16 cellular contexts compared by ENCODE assay signal in genomic region chr6:158565482-158566040, GRCh38. TPM values are rescaled to one million over a fixed set of nuclear protein-coding genes. Genes with fewer than 3 reads are reported as not detected.
A peak's percentile ranks its signal among the peaks of the same experiment; 100 is the strongest.
DNase-seq lines count a peak whose midpoint lies in the region; ATAC-seq, FAIRE-seq and TF ChIP-seq lines count a peak whose summit lies in the region.
"Had no signal": no experiment of that assay in that cellular context is flagged by ENCODE, and none has a peak within 500 bp of the region (broad histone marks: within the 10 kb centered on the region; RNA-seq: fewer than 3 reads in every experiment).

No MANE protein-coding gene starts in this region.

- no peaks in the 10 kb centered on the region for H3K9me3 ChIP-seq in CD4-positive, alpha-beta T cell (ENCODE audit: control insufficient read depth, low read length)
- no peaks in the 10 kb centered on the region for H3K9me3 ChIP-seq in K562 (replicated peaks; ENCODE audit: control insufficient read depth, insufficient read depth, low read depth, low read length)
- H3K9me3 ChIP-seq: HAP-1 had no signal

- peaks cover 30 to 46% of the 10 kb centered on the region in 2 experiments for H3K4me1 ChIP-seq in K562 (replicated peaks in 1 of 2; ENCODE audit: control insufficient read depth in 2 of 2, insufficient read depth in 2 of 2, low read length in 2 of 2)

- no peaks in the 10 kb centered on the region for H3K27me3 ChIP-seq in CD4-positive, alpha-beta T cell (ENCODE audit: control insufficient read depth, insufficient read depth, low read length)
- no peaks in the 10 kb centered on the region for H3K27me3 ChIP-seq in K562 (ENCODE audit: control insufficient read depth in 2 of 2, insufficient read depth in 2 of 2, low read length in 2 of 2)
- H3K27me3 ChIP-seq: cardiac muscle cell had no signal

- H3K9ac ChIP-seq in K562 (ENCODE audit: insufficient read depth in 1 of 2, low read depth in 2 of 2, low read length in 2 of 2), result peak overlapping the region in 1 of 2 experiments; percentile 61; a peak in 1 of 4 replicates

- TF ChIP-seq POLR2A in K562 (conservative IDR thresholded peaks at IDR 0.05), result no peak

- no TSS peak for BruUV-seq in K562 (replicated peaks; lab: Mats Ljungman, UMichigan)

- no peak for TF ChIP-seq CTCF in CD4-positive, alpha-beta T cell (IDR thresholded peaks at IDR 0.05)
- TF ChIP-seq CTCF in GM12873 (IDR thresholded peaks at IDR 0.05; ENCODE audit: insufficient read depth, low read depth, low read length, missing control alignments) (peak; percentile 12), K562 (IDR thresholded peaks at IDR 0.05 in 2 of 3, conservative IDR thresholded peaks at IDR 0.05 in 1 of 3; ENCODE audit: insufficient read depth in 2 of 3, low read depth in 1 of 3, low read length in 3 of 3) (peak; percentile 24 to 44 (median 40); a peak in 4 of 6 replicates)

- no peak for TF ChIP-seq RAD21 in K562 (CRISPR knock-in tag; conservative IDR thresholded peaks at IDR 0.05 in 1 of 2, IDR thresholded peaks at IDR 0.05 in 1 of 2)

- H3K4me1 Mint-ChIP-seq in CD4-positive, alpha-beta T cell (ENCODE audit: low read depth), result peaks cover 90% of the 10 kb centered on the region
- H3K4me1 Mint-ChIP-seq in memory B cell, result peaks cover 43% of the 10 kb centered on the region

- no peak overlapping the region for H3K4me2 ChIP-seq in K562 (ENCODE audit: insufficient read depth, low read length)
- H3K4me2 ChIP-seq: smooth muscle cell had no signal

- peak overlapping the region; percentile 74 for H3K4me3 Mint-ChIP-seq in CD4-positive, alpha-beta T cell
- no peak overlapping the region for H3K4me3 Mint-ChIP-seq in memory B cell

- H3K27ac Mint-ChIP-seq in CD4-positive, alpha-beta T cell, result peak overlapping the region; percentile 50
- H3K27ac Mint-ChIP-seq in memory B cell, result peak overlapping the region; percentile 62

- no peak for ATAC-seq in CD4-positive, alpha-beta T cell (ENCODE audit: poor library complexity)
- ATAC-seq in K562, result no peak
- ATAC-seq in memory B cell (ENCODE audit: low read depth), result no peak
- ATAC-seq in HG03196 (IDR thresholded peaks at IDR 0.05; ENCODE audit: unreplicated experiment), result no peak
- ATAC-seq in HG03565 (IDR thresholded peaks at IDR 0.05; ENCODE audit: unreplicated experiment), result no peak

- CTCF ChIA-PET in CD4-positive, alpha-beta T cell (lab: Charles Lee), result no interaction called here
- CTCF ChIA-PET in K562 (lab: Yijun Ruan, JAX; ENCODE audit: low intra/inter-chr PET ratio), result no interaction called here

- intact Hi-C loops in CD4-positive, alpha-beta T cell (cut with DNase I, micrococcal nuclease), result loop anchor here in 1 of 2 experiments (10.0 kb wide), 1 partner anchor 89 kb away; the partner anchor contains the start of gene SYTL3
- intact Hi-C loops in K562 (cut with micrococcal nuclease), result no loop called here

- no peak for TF ChIP-seq EP300 in K562 (IDR thresholded peaks at IDR 0.05; ENCODE audit: low read length)

- no peak for FAIRE-seq in K562 (lab: Jason Lieb, UNC)
- FAIRE-seq: G401.6 had no signal

- peaks cover 54% of the 10 kb centered on the region for H4K20me1 ChIP-seq in K562 (replicated peaks; ENCODE audit: control insufficient read depth, insufficient read depth, low read length)

- 86% methylated on average over 14 of the region's 14 CpGs for WGBS in K562 (ENCODE audit: insufficient coverage, low coverage, missing lambda C conversion rate)

- no peak overlapping the region for H3K27ac ChIP-seq in CD4-positive, alpha-beta T cell (ENCODE audit: low read depth, low read length)
- H3K27ac ChIP-seq in K562 (ENCODE audit: extremely low read depth, low read depth, low read length), result no peak overlapping the region
- H3K27ac ChIP-seq: cardiac muscle cell had no signal

- H3K36me3 ChIP-seq in K562 (ENCODE audit: control insufficient read depth, insufficient read depth, low read length), result peaks cover 32% of the 10 kb centered on the region; the same call in 2 of the 3 replicates
- H3K36me3 ChIP-seq: cardiac muscle cell, HAP-1 had no signal

- no peaks in the 10 kb centered on the region for H3K9me3 Mint-ChIP-seq in CD4-positive, alpha-beta T cell
- H3K9me3 Mint-ChIP-seq in memory B cell, result no peaks in the 10 kb centered on the region

- H3K79me2 ChIP-seq in K562 (ENCODE audit: control insufficient read depth, insufficient read depth, low read length), result peaks cover 96% of the 10 kb centered on the region

- in situ Hi-C loops in K562 (cut with MboI), result no loop called here

- H3K27me3 Mint-ChIP-seq in CD4-positive, alpha-beta T cell, result no peaks in the 10 kb centered on the region
- H3K27me3 Mint-ChIP-seq in memory B cell, result no peaks in the 10 kb centered on the region

- DNase-seq in CD4-positive, alpha-beta T cell, result no peak
- DNase-seq in K562 (ENCODE audit: extremely low read depth in 1 of 4, low spot score in 3 of 4) (no peak), memory B cell (ENCODE audit: low spot score in 2 of 2) (no peak), islet precursor cell (no peak)
- DNase-seq: hippocampal formation, NCI-H1048, nucleus accumbens, substantia nigra had no signal

- H3K9me1 ChIP-seq in K562 (ENCODE audit: control insufficient read depth, insufficient read depth, low read length), result peaks cover 12% of the 10 kb centered on the region

- no peak overlapping the region for H2AFZ ChIP-seq in K562 (ENCODE audit: low read depth, low read length)

- peaks cover 12% of the 10 kb centered on the region for H3K36me3 Mint-ChIP-seq in CD4-positive, alpha-beta T cell (ENCODE audit: low read depth)
- H3K36me3 Mint-ChIP-seq in memory B cell, result peaks cover 8% of the 10 kb centered on the region

- no peak overlapping the region for H3K4me3 ChIP-seq in K562
- H3K4me3 ChIP-seq: cardiac muscle cell, HAP-1, lung, smooth muscle cell had no signal

- POLR2A ChIA-PET in CD4-positive, alpha-beta T cell (lab: Charles Lee), result no interaction called here
- POLR2A ChIA-PET in K562 (lab: Yijun Ruan, JAX), result interaction anchor here (3.2 kb wide), 1 partner anchor 12 kb away, joined by 11 read pairs; no protein-coding TSS in a partner anchor

TF ChIP-seq in K562, 482 proteins besides CTCF, POLR2A, EP300 and RAD21:
- TF ChIP-seq FOXK2 (conservative IDR thresholded peaks at IDR 0.05 in 1 of 2, IDR thresholded peaks at IDR 0.05 in 1 of 2; ENCODE audit: low read depth in 2 of 2) (no peak), ZBTB1 (CRISPR knock-in tag; IDR thresholded peaks at IDR 0.05; ENCODE audit: borderline replicate concordance, low read depth) (no peak), POLR2G (IDR thresholded peaks at IDR 0.05; ENCODE audit: low read depth, low read length) (0 out of 2 replicates have a peak, but pooled peaks have one; percentile 43), ZNF696 (CRISPR knock-in tag; conservative IDR thresholded peaks at IDR 0.05) (no peak), STAT5B (CRISPR knock-in tag; IDR thresholded peaks at IDR 0.05) (no peak), HIVEP1 (CRISPR knock-in tag; IDR thresholded peaks at IDR 0.05) (no peak)
- TF ChIP-seq, protein P1, sequence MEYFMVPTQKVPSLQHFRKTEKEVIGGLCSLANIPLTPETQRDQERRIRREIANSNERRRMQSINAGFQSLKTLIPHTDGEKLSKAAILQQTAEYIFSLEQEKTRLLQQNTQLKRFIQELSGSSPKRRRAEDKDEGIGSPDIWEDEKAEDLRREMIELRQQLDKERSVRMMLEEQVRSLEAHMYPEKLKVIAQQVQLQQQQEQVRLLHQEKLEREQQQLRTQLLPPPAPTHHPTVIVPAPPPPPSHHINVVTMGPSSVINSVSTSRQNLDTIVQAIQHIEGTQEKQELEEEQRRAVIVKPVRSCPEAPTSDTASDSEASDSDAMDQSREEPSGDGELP (CRISPR knock-in tag; IDR thresholded peaks at IDR 0.05; ENCODE audit: borderline replicate concordance), result no peak
- TF ChIP-seq, protein P2, sequence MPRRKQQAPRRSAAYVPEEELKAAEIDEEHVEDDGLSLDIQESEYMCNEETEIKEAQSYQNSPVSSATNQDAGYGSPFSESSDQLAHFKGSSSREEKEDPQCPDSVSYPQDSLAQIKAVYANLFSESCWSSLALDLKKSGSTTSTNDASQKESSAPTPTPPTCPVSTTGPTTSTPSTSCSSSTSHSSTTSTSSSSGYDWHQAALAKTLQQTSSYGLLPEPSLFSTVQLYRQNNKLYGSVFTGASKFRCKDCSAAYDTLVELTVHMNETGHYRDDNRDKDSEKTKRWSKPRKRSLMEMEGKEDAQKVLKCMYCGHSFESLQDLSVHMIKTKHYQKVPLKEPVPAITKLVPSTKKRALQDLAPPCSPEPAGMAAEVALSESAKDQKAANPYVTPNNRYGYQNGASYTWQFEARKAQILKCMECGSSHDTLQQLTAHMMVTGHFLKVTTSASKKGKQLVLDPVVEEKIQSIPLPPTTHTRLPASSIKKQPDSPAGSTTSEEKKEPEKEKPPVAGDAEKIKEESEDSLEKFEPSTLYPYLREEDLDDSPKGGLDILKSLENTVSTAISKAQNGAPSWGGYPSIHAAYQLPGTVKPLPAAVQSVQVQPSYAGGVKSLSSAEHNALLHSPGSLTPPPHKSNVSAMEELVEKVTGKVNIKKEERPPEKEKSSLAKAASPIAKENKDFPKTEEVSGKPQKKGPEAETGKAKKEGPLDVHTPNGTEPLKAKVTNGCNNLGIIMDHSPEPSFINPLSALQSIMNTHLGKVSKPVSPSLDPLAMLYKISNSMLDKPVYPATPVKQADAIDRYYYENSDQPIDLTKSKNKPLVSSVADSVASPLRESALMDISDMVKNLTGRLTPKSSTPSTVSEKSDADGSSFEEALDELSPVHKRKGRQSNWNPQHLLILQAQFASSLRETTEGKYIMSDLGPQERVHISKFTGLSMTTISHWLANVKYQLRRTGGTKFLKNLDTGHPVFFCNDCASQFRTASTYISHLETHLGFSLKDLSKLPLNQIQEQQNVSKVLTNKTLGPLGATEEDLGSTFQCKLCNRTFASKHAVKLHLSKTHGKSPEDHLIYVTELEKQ (CRISPR knock-in tag; IDR thresholded peaks at IDR 0.05), result no peak

RNA-seq across cellular contexts. Expression of gene TMEM181, which starts 5.7 kb away (rescaled TPM):
- 10 to 100 TPM; 10.2 to 10.9 TPM for total RNA-seq in CD4-positive, alpha-beta T cell
- total RNA-seq in K562 (2011; cell fraction: chromatin; rRNA removed; ENCODE audit: low replicate concordance), result 36.6 and 77.1 TPM in 2 replicates
- total RNA-seq in K562 (2011; cell fraction: nucleolus; rRNA removed), result 21.0 and 25.4 TPM in 2 replicates
- 41.9 and 56.9 TPM in 2 replicates for total RNA-seq in K562 (2011; cell fraction: nucleoplasm; rRNA removed)
- total RNA-seq in K562 (2014; rRNA removed), result 10.9 and 14.8 TPM in 2 replicates
- total RNA-seq in K562 (2014; rRNA removed; fragmentation: Illumina TruSeq; extraction: Trizol), result 26.0 and 27.2 TPM in 2 replicates
- 23.0 and 24.3 TPM in 2 replicates for total RNA-seq in K562 (2015; rRNA removed; fragmentation: Illumina TruSeq; extraction: Trizol)
- 17.3 and 19.2 TPM in 2 replicates for total RNA-seq in K562 (2021)
- polyA plus RNA-seq in K562 (2011; rRNA removed), result 23.6 and 26.0 TPM in 2 replicates
- polyA plus RNA-seq in K562 (2011; cell fraction: cytosol; rRNA removed), result 8.5 and 15.4 TPM in 2 replicates
- 19.9 and 23.7 TPM in 2 replicates for polyA plus RNA-seq in K562 (2011; cell fraction: nucleus; rRNA removed)
- polyA plus RNA-seq in K562 (2012), result 14.1 and 17.3 TPM in 2 replicates
- 19.0 and 22.6 TPM in 2 replicates for polyA plus RNA-seq in K562 (2014; fragmentation: Illumina TruSeq; extraction: Trizol)
- polyA plus RNA-seq in K562 (2014; fragmentation: Nextera tagmentation; extraction: Ambion mirVana), result 1 to 10 TPM; 5.6 to 7.6 TPM
- 19.9 and 22.0 TPM in 2 replicates for polyA plus RNA-seq in K562 (2014; rRNA removed)
- polyA minus RNA-seq in K562 (2011; rRNA and poly(A)+ RNA removed), result 30.4 and 31.4 TPM in 2 replicates
- 15.7 TPM in 2 replicates for polyA minus RNA-seq in K562 (2011; cell fraction: cytosol; rRNA and poly(A)+ RNA removed)
- polyA minus RNA-seq in K562 (2011; cell fraction: nucleus; rRNA and poly(A)+ RNA removed), result 9.8 and 14.0 TPM in 2 replicates
